In the genomic region with DNA sequence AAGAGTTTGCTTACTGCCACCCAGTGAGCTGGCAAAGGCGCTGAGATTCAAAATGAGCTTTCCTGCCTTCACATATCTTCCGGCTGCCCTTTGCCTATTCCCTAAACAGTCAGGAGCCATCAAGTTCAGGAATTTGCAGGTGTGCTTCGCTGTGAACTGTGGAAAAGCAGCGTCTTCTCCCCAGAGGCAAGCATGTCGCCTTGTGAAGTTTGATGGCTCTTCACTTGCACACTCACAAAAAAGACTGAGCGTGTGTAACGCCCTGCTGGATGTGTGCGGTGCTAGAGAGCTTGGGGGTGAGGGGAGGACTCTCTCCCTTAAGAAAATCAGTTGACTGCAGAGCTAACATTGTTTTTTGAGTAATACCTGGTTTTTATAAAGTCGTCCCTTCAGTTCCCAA, we compare ENCODE assay signal across 9 cellular contexts. TPM values are rescaled to one million over a fixed set of nuclear protein-coding genes. Genes with fewer than 3 reads are reported as not detected.
DNase-seq lines count a peak whose midpoint lies in the region; ATAC-seq and TF ChIP-seq lines count a peak whose summit lies in the region.
"Had no signal": no experiment of that assay in that cellular context is flagged by ENCODE, and none has a peak within 500 bp of the region (broad histone marks: within the 10 kb centered on the region; RNA-seq: fewer than 3 reads in every experiment).

No MANE protein-coding gene starts in this region.

- TF ChIP-seq POLR2A in gastrocnemius medialis (IDR thresholded peaks at IDR 0.05): no peak

- H3K27ac ChIP-seq in RWPE2 (ENCODE audit: poor library complexity, severe bottlenecking) (no peak overlapping the region), hepatocyte (no peak overlapping the region), gastrocnemius medialis (no peak overlapping the region)

- peak overlapping the region; percentile 91 for H3K4me2 ChIP-seq in hepatocyte

- no peaks in the 10 kb centered on the region for H3K9me2 ChIP-seq in hepatocyte (replicated peaks; ENCODE audit: insufficient read depth)

- in situ Hi-C loops in gastrocnemius medialis (cut with MboI; ENCODE audit: low sequenced_read_pairs in 4 of 4) (no loop called here), HAP-1 (cut with MboI; ENCODE audit: low sequenced_read_pairs) (no loop called here)

- TF ChIP-seq CTCF in RWPE2 (IDR thresholded peaks at IDR 0.05; ENCODE audit: poor library complexity, severe bottlenecking): no peak
- TF ChIP-seq CTCF in hepatocyte (IDR thresholded peaks at IDR 0.05; ENCODE audit: poor library complexity): no peak
- TF ChIP-seq CTCF in gastrocnemius medialis (IDR thresholded peaks at IDR 0.05 in 4 of 5, conservative IDR thresholded peaks at IDR 0.05 in 1 of 5): no peak

- H3K79me2 ChIP-seq in hepatocyte: peaks cover 3% of the 10 kb centered on the region

- H2AFZ ChIP-seq in hepatocyte: peak overlapping the region; percentile 83

- peaks cover 6% of the 10 kb centered on the region for H3K4me1 ChIP-seq in RWPE2 (ENCODE audit: insufficient read depth, poor library complexity, severe bottlenecking)
- peaks cover 11% of the 10 kb centered on the region for H3K4me1 ChIP-seq in hepatocyte (ENCODE audit: insufficient read depth)
- peaks cover 0 to 8% of the 10 kb centered on the region in 2 donors for H3K4me1 ChIP-seq in gastrocnemius medialis
- peaks cover 19% of the 10 kb centered on the region for H3K4me1 ChIP-seq in HAP-1

- ATAC-seq in RWPE2 (ENCODE audit: low read depth) (no peak), gastrocnemius medialis (no peak), HG02870 (IDR thresholded peaks at IDR 0.05; ENCODE audit: unreplicated experiment) (no peak)

- no peaks in the 10 kb centered on the region for H4K20me1 ChIP-seq in hepatocyte (ENCODE audit: insufficient read depth, poor library complexity, severe bottlenecking)

- peaks cover 5% of the 10 kb centered on the region; the same call in 1 of the 2 replicates for H3K36me3 ChIP-seq in RWPE2 (ENCODE audit: low read depth)
- H3K36me3 ChIP-seq in hepatocyte (replicated peaks; ENCODE audit: insufficient read depth, low read depth): no peaks in the 10 kb centered on the region
- H3K36me3 ChIP-seq in gastrocnemius medialis: no peaks in the 10 kb centered on the region
- no peaks in the 10 kb centered on the region for H3K36me3 ChIP-seq in HAP-1 (replicated peaks)

- H3K4me3 ChIP-seq in RWPE2 (ENCODE audit: severe bottlenecking) (peak overlapping the region; percentile 97), hepatocyte (no peak overlapping the region), gastrocnemius medialis (peak overlapping the region in 3 of 4 donors; percentile 64 to 70 (median 70)), HAP-1 (no peak overlapping the region)

- H3K27me3 ChIP-seq in RWPE2 (ENCODE audit: insufficient read depth, poor library complexity, severe bottlenecking) (no peaks in the 10 kb centered on the region), hepatocyte (peaks cover 11% of the 10 kb centered on the region), gastrocnemius medialis (no peaks in the 10 kb centered on the region), HAP-1 (ENCODE audit: low read depth) (no peaks in the 10 kb centered on the region)

- no peaks in the 10 kb centered on the region for H3K9me3 ChIP-seq in RWPE2 (ENCODE audit: severe bottlenecking)
- no peaks in the 10 kb centered on the region for H3K9me3 ChIP-seq in hepatocyte (ENCODE audit: low read depth)
- H3K9me3 ChIP-seq in gastrocnemius medialis: no peaks in the 10 kb centered on the region
- H3K9me3 ChIP-seq in HAP-1: no peaks in the 10 kb centered on the region

- peak; percentile 37 for DNase-seq in NCI-H82 (lab: John Stamatoyannopoulos, UW)
- DNase-seq in NCI-H82 treated with DMSO at 0.1 percent for 48 hours (lab: John Stamatoyannopoulos, UW; ENCODE audit: unreplicated experiment): no peak
- DNase-seq in RWPE2 (ENCODE audit: low spot score): no peak
- DNase-seq in hepatocyte (ENCODE audit: low spot score): no peak
- DNase-seq in gastrocnemius medialis: no peak
- no peak for DNase-seq in NCI-H1048 (lab: John Stamatoyannopoulos, UW)
- DNase-seq in HAP-1 (ENCODE audit: low spot score in 2 of 2): no peak
- DNase-seq: activated CD8-positive, alpha-beta memory T cell treated with anti-CD3 and anti-CD28 coated beads, Interleukin-2, amount 50 U/mL, for 4 hours had no signal

- intact Hi-C loops in gastrocnemius medialis (cut with DNase I; ENCODE audit: low total_unique reads): loop anchor here (5.0 kb wide), 1 partner anchor 44 kb away; no protein-coding TSS in a partner anchor

- WGBS in hepatocyte (ENCODE audit: low lambda C conversion rate, missing lambda C conversion rate): 69% methylated on average over 9 of the region's 9 CpGs

RNA-seq across cellular contexts. Expression of gene KANK1, which starts 1.2 kb away (rescaled TPM):
- total RNA-seq in hepatocyte (33.6 and 40.8 TPM in 2 replicates), gastrocnemius medialis (100 to 1,000 TPM in 1 of 4 donors, 10 to 100 TPM in 3; 40.3 to 135 (median 70.5) TPM)
- polyA plus RNA-seq in hepatocyte: 21.7 and 23.0 TPM in 2 replicates

Comparison
In these comparisons a context has a peak if more than half of its experiments do, and no peak if none do; other contexts are left out.
1. H3K4me3 ChIP-seq: peak in RWPE2 (single experiment) and gastrocnemius medialis (3 of 4); none in hepatocyte (single experiment) and HAP-1 (single experiment).